Comparison of ENCODE assay signal across 14 cellular contexts in genomic region chr11:14189874-14190273, GRCh38.
DNase-seq lines count a peak whose midpoint lies in the region; ATAC-seq and TF ChIP-seq lines count a peak whose summit lies in the region.
"Had no signal": no experiment of that assay in that cellular context is flagged by ENCODE, and none has a peak within 500 bp of the region (broad histone marks: within the 10 kb centered on the region; RNA-seq: fewer than 3 reads in every experiment).

No MANE protein-coding gene starts in this region.

- no peaks in the 10 kb centered on the region for H3K36me3 Mint-ChIP-seq in natural killer cell
- no peaks in the 10 kb centered on the region for H3K36me3 Mint-ChIP-seq in activated naive CD4-positive, alpha-beta T cell treated with anti-CD3 and anti-CD28 coated beads, Interleukin-2, amount 10 ng/mL, durations not matched to agents 7 days and 5 days
- H3K36me3 Mint-ChIP-seq: activated naive CD8-positive, alpha-beta T cell treated with anti-CD3 and anti-CD28 coated beads, Interleukin-2, amount 10 ng/mL, durations not matched to agents 7 days and 5 days had no signal

- H3K27ac ChIP-seq in esophagus squamous epithelium (peak overlapping the region in 3 of 4 donors; percentile 66 to 74 (median 67)), upper lobe of right lung (peak overlapping the region; percentile 87)
- H3K27ac ChIP-seq: RWPE1 had no signal

- H3K9me3 ChIP-seq in esophagus squamous epithelium (no peaks in the 10 kb centered on the region), upper lobe of right lung (no peaks in the 10 kb centered on the region)

- peaks cover 0 to 22% of the 10 kb centered on the region in 2 donors for H3K27me3 Mint-ChIP-seq in natural killer cell (ENCODE audit: low read depth in 2 of 2)
- peaks cover 8% of the 10 kb centered on the region for H3K27me3 Mint-ChIP-seq in activated naive CD4-positive, alpha-beta T cell treated with anti-CD3 and anti-CD28 coated beads, Interleukin-2, amount 10 ng/mL, durations not matched to agents 7 days and 5 days
- H3K27me3 Mint-ChIP-seq: activated naive CD8-positive, alpha-beta T cell treated with anti-CD3 and anti-CD28 coated beads, Interleukin-2, amount 10 ng/mL, durations not matched to agents 7 days and 5 days had no signal

- H3K4me3 ChIP-seq in esophagus squamous epithelium (no peak overlapping the region), upper lobe of right lung (no peak overlapping the region)

- intact Hi-C loops in esophagus squamous epithelium (cut with DNase I) (no loop called here), upper lobe of right lung (cut with DNase I) (no loop called here), natural killer cell (cut with micrococcal nuclease) (no loop called here)

- 40 to 66% methylated on average over 3 of the region's 3 CpGs for WGBS in esophagus squamous epithelium, 2 donors

- H3K27ac Mint-ChIP-seq in natural killer cell: no peak overlapping the region
- no peak overlapping the region for H3K27ac Mint-ChIP-seq in activated naive CD4-positive, alpha-beta T cell treated with anti-CD3 and anti-CD28 coated beads, Interleukin-2, amount 10 ng/mL, durations not matched to agents 7 days and 5 days
- H3K27ac Mint-ChIP-seq: activated naive CD8-positive, alpha-beta T cell treated with anti-CD3 and anti-CD28 coated beads, Interleukin-2, amount 10 ng/mL, durations not matched to agents 7 days and 5 days had no signal

- ATAC-seq in upper lobe of right lung: peak; percentile 86
- no peak for ATAC-seq in natural killer cell

- H3K4me1 ChIP-seq in esophagus squamous epithelium: peaks cover 0 to 36% (median 0%) of the 10 kb centered on the region in 3 donors
- H3K4me1 ChIP-seq in upper lobe of right lung: peaks cover 35% of the 10 kb centered on the region

- DNase-seq in MV-4-11 (lab: John Stamatoyannopoulos, UW) (peak; percentile 85), esophagus squamous epithelium (lab: John Stamatoyannopoulos, UW) (no peak), medulla oblongata (ENCODE audit: extremely low spot score) (peak; percentile 49), upper lobe of right lung (no peak), natural killer cell (no peak), NK-92 (lab: John Stamatoyannopoulos, UW; ENCODE audit: unreplicated experiment) (no peak)
- no peak for DNase-seq in activated naive CD4-positive, alpha-beta T cell treated with anti-CD3 and anti-CD28 coated beads, Interleukin-2, amount 10 ng/mL, durations not matched to agents 7 days and 5 days
- DNase-seq: activated naive CD8-positive, alpha-beta T cell treated with anti-CD3 and anti-CD28 coated beads, Interleukin-2, amount 10 ng/mL, durations not matched to agents 7 days and 5 days; COR-L47; dermis blood vessel endothelial cell; mesenchymal stem cell; NCI-H2227 treated with DMSO at 0.1 percent for 48 hours; stimulated activated naive CD4-positive, alpha-beta T cell had no signal

- CTCF ChIA-PET in activated naive CD4-positive, alpha-beta T cell treated with anti-CD3 and anti-CD28 coated beads, Interleukin-2, amount 10 ng/mL, durations not matched to agents 7 days and 5 days (lab: Charles Lee): no interaction called here

- peaks cover 0 to 3% (median 0%) of the 10 kb centered on the region in 4 donors for H3K27me3 ChIP-seq in esophagus squamous epithelium
- no peaks in the 10 kb centered on the region for H3K27me3 ChIP-seq in upper lobe of right lung

- H3K9me3 Mint-ChIP-seq in natural killer cell: no peaks in the 10 kb centered on the region
- no peaks in the 10 kb centered on the region for H3K9me3 Mint-ChIP-seq in activated naive CD4-positive, alpha-beta T cell treated with anti-CD3 and anti-CD28 coated beads, Interleukin-2, amount 10 ng/mL, durations not matched to agents 7 days and 5 days
- H3K9me3 Mint-ChIP-seq: activated naive CD8-positive, alpha-beta T cell treated with anti-CD3 and anti-CD28 coated beads, Interleukin-2, amount 10 ng/mL, durations not matched to agents 7 days and 5 days had no signal

- TF ChIP-seq CTCF in esophagus squamous epithelium (IDR thresholded peaks at IDR 0.05) (no peak), upper lobe of right lung (IDR thresholded peaks at IDR 0.05) (no peak), natural killer cell (IDR thresholded peaks at IDR 0.05) (no peak)

- no peaks in the 10 kb centered on the region for H3K4me1 Mint-ChIP-seq in natural killer cell
- H3K4me1 Mint-ChIP-seq in activated naive CD4-positive, alpha-beta T cell treated with anti-CD3 and anti-CD28 coated beads, Interleukin-2, amount 10 ng/mL, durations not matched to agents 7 days and 5 days: no peaks in the 10 kb centered on the region
- H3K4me1 Mint-ChIP-seq: activated naive CD8-positive, alpha-beta T cell treated with anti-CD3 and anti-CD28 coated beads, Interleukin-2, amount 10 ng/mL, durations not matched to agents 7 days and 5 days had no signal

- no peak for TF ChIP-seq POLR2A in esophagus squamous epithelium (IDR thresholded peaks at IDR 0.05)

- H3K36me3 ChIP-seq in esophagus squamous epithelium (no peaks in the 10 kb centered on the region), upper lobe of right lung (no peaks in the 10 kb centered on the region)

- no peak overlapping the region for H3K4me3 Mint-ChIP-seq in natural killer cell
- H3K4me3 Mint-ChIP-seq in activated naive CD4-positive, alpha-beta T cell treated with anti-CD3 and anti-CD28 coated beads, Interleukin-2, amount 10 ng/mL, durations not matched to agents 7 days and 5 days: no peak overlapping the region
- H3K4me3 Mint-ChIP-seq: activated naive CD8-positive, alpha-beta T cell treated with anti-CD3 and anti-CD28 coated beads, Interleukin-2, amount 10 ng/mL, durations not matched to agents 7 days and 5 days had no signal

Comparison
In these comparisons a context has a peak if more than half of its experiments do, and no peak if none do; other contexts are left out.
1. DNase-seq: peak in MV-4-11 (single experiment) and medulla oblongata (single experiment); none in esophagus squamous epithelium (single experiment), upper lobe of right lung (single experiment), natural killer cell (single experiment), activated naive CD4-positive, alpha-beta T cell treated with anti-CD3 and anti-CD28 coated beads, Interleukin-2, amount 10 ng/mL, durations not matched to agents 7 days and 5 days (single experiment) and NK-92 (single experiment).